In the genomic region with DNA sequence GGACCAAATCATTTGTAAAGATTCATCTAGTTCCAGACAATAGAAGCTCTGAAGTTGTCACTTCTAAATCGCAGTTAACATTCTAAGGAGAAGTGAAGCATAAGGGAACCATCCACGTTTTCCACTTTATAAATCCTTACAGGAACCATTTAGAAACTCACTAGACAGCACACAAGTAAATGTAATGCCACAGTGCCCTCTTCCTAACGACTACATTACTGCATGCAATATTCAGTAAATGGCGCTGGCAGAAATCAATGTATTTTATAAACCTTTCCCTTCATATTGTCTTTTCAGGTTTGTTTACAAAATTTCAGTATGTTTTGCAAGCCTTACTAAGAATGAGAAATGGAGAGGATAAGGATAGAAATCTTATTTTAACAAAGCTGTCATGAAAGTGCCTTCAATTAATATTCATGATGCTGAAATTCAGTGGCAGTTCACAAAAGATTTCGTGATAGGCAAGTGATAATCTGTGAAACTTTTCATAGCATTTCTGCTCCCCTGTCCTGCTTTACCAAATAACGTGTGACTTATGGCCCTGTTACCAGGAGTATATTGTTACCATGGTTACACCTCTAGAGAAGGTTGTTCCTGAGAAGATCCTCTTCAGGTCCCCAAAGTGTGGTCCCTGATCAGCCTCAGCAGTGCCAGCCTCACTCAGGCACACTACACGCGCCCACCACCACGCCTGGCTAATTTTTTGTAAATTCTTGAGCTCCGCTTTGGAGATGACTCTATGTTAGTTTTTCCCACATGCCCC, we compare ENCODE assay signal across 8 cellular contexts. TPM values are rescaled to one million over a fixed set of nuclear protein-coding genes. Genes with fewer than 3 reads are reported as not detected.
DNase-seq lines count a peak whose midpoint lies in the region; ATAC-seq, FAIRE-seq and TF ChIP-seq lines count a peak whose summit lies in the region.

No MANE protein-coding gene starts in this region.

- H2BK12ac ChIP-seq in H1 (ENCODE audit: low read depth, low read length), result no peak overlapping the region

- DNase-seq in DMS53 treated with DMSO at 0.1 percent for 48 hours (lab: John Stamatoyannopoulos, UW; ENCODE audit: unreplicated experiment), result peak; percentile 41
- DNase-seq in LNCaP clone FGC (ENCODE audit: low read depth), result peak; percentile 42
- peak; percentile 47 for DNase-seq in SK-N-DZ (ENCODE audit: low spot score)
- no peak for DNase-seq in H1 (ENCODE audit: low read depth in 1 of 2, low spot score in 2 of 2)
- DNase-seq in mucosa of gallbladder (ENCODE audit: low spot score), result peak; percentile 20
- DNase-seq in T-helper 9 cell, result no peak

- no peak for TF ChIP-seq EP300 in H1 (IDR thresholded peaks at IDR 0.05; ENCODE audit: borderline replicate concordance in 1 of 2, low read depth in 2 of 2, low read length in 2 of 2)

- no peak for TF ChIP-seq POLR2A in H1 (IDR thresholded peaks at IDR 0.05; ENCODE audit: control extremely low read depth in 1 of 2, low read depth in 2 of 2, low read length in 2 of 2)

- H3K18ac ChIP-seq in H1 (ENCODE audit: extremely low read depth, low read length), result no peak overlapping the region

- no peak overlapping the region for H3K9ac ChIP-seq in H1 (replicated peaks in 1 of 4; ENCODE audit: extremely low read depth in 1 of 4, low read depth in 3 of 4, low read length in 3 of 4)

- H2BK120ac ChIP-seq in H1 (replicated peaks; ENCODE audit: low read depth, low read length), result no peak overlapping the region

- H2AK5ac ChIP-seq in H1 (ENCODE audit: low read depth, low read length), result no peak overlapping the region

- POLR2A ChIA-PET in H1 (lab: Charles Lee; ENCODE audit: partially characterized antibody), result interaction anchor here (0.6 to 1.9 kb wide), 3 partner anchors 55 to 258 kb away, joined by 3 to 5 read pairs (median 3); a partner anchor contains a TSS

- no peaks in the 10 kb centered on the region for H3K36me3 ChIP-seq in H1 (ENCODE audit: control insufficient read depth in 2 of 4, insufficient read depth in 4 of 4, low read length in 3 of 4)

- CTCF ChIA-PET in H1 (lab: Charles Lee; ENCODE audit: partially characterized antibody), result interaction anchor here (0.6 to 11.1 kb wide), 27 partner anchors 10 to 1446 kb away, joined by 3 to 119 read pairs (median 4); a partner anchor contains a TSS

- H3K23me2 ChIP-seq in H1 (ENCODE audit: low read depth, low read length), result no peaks in the 10 kb centered on the region

- no peak overlapping the region for H4K8ac ChIP-seq in H1 (ENCODE audit: extremely low read depth, insufficient read depth, low read length)

- H3K4me2 ChIP-seq in H1 (ENCODE audit: insufficient read depth in 1 of 2, low read depth in 2 of 2, low read length in 2 of 2), result no peak overlapping the region

- H3K79me2 ChIP-seq in H1 (ENCODE audit: control insufficient read depth in 1 of 2, insufficient read depth in 2 of 2, low read length in 2 of 2), result no peaks in the 10 kb centered on the region

- no peak overlapping the region for H4K91ac ChIP-seq in H1 (replicated peaks; ENCODE audit: insufficient read length, low read length)

- H3K4me1 ChIP-seq in H1 (replicated peaks in 1 of 4; ENCODE audit: control insufficient read depth in 3 of 4, insufficient read depth in 4 of 4, low read length in 3 of 4), result no peaks in the 10 kb centered on the region

- FAIRE-seq in H1 (lab: Jason Lieb, UNC), result no peak

- H3K27me3 ChIP-seq in H1 (replicated peaks in 1 of 4; ENCODE audit: control insufficient read depth in 3 of 4, extremely low read depth in 1 of 4, insufficient read depth in 3 of 4, low read length in 3 of 4), result no peaks in the 10 kb centered on the region

- no peak overlapping the region for H2BK20ac ChIP-seq in H1 (ENCODE audit: low read length)

- no peaks in the 10 kb centered on the region for H4K20me1 ChIP-seq in H1 (replicated peaks in 1 of 2; ENCODE audit: control insufficient read depth in 1 of 2, insufficient read depth in 2 of 2, low read length in 2 of 2)

- peak; percentile 47 for ATAC-seq in GM21423 (IDR thresholded peaks at IDR 0.05; ENCODE audit: unreplicated experiment)
- ATAC-seq in HG03196 (IDR thresholded peaks at IDR 0.05; ENCODE audit: unreplicated experiment), result no peak

- peak; percentile 90 for TF ChIP-seq CTCF in LNCaP clone FGC (IDR thresholded peaks at IDR 0.05; ENCODE audit: control insufficient read depth, extremely low read depth, insufficient read depth)
- peak in 2 of 3 experiments; percentile 48 to 67; a peak in 2 of 4 replicates for TF ChIP-seq CTCF in H1 (IDR thresholded peaks at IDR 0.05; ENCODE audit: control extremely low read depth in 1 of 3, insufficient read depth in 1 of 3, low read depth in 1 of 3, low read length in 3 of 3)

- no peak overlapping the region for H3K27ac ChIP-seq in H1 (ENCODE audit: low read depth, low read length)

- H2AFZ ChIP-seq in H1 (ENCODE audit: low read length), result no peak overlapping the region

- H3K79me1 ChIP-seq in H1 (ENCODE audit: low read depth, low read length), result no peaks in the 10 kb centered on the region

- WGBS in H1 (ENCODE audit: extremely low coverage in 1 of 2, insufficient coverage in 1 of 2, insufficient read length in 1 of 2, insufficient replicate concordance in 2 of 2, low coverage in 1 of 2, low lambda C conversion rate in 2 of 2, missing lambda C conversion rate in 1 of 2), 2 experiments, result 62% methylated on average over 10 of the region's 10 CpGs; no CpG with 5 or more reads in 1 of the 2 experiments

- H3K14ac ChIP-seq in H1 (ENCODE audit: insufficient read length), result no peak overlapping the region

- no peak overlapping the region for H4K5ac ChIP-seq in H1 (ENCODE audit: insufficient read length, low read depth, low read length)

- peak; percentile 76 to 81 for TF ChIP-seq RAD21 in H1 (IDR thresholded peaks at IDR 0.05 in 1 of 2, conservative IDR thresholded peaks at IDR 0.05 in 1 of 2; ENCODE audit: low read depth in 2 of 2, low read length in 2 of 2)

- H3K4me3 ChIP-seq in LNCaP clone FGC (ENCODE audit: low read depth, low read length) (no peak overlapping the region), H1 (ENCODE audit: extremely low read depth in 1 of 4, insufficient read depth in 2 of 4, low read depth in 3 of 4, low read length in 4 of 4) (no peak overlapping the region)

- no peak overlapping the region for H3K4ac ChIP-seq in H1 (replicated peaks; ENCODE audit: insufficient read length, low read depth, low read length)

- no peaks in the 10 kb centered on the region for H3K9me3 ChIP-seq in H1 (ENCODE audit: insufficient read depth in 2 of 2, low read depth in 1 of 2, low read length in 1 of 2)

- H3K56ac ChIP-seq in H1 (replicated peaks; ENCODE audit: insufficient read length, low read depth, low read length), result no peak overlapping the region

- H2BK5ac ChIP-seq in H1 (ENCODE audit: low read depth, low read length), result no peak overlapping the region

- H2BK15ac ChIP-seq in H1 (ENCODE audit: low read length), result no peak overlapping the region

- H3K23ac ChIP-seq in H1 (ENCODE audit: insufficient read length), result no peak overlapping the region

TF ChIP-seq in H1, 55 proteins besides CTCF, POLR2A, EP300 and RAD21:
- TF ChIP-seq GABPA (IDR thresholded peaks at IDR 0.05; ENCODE audit: borderline replicate concordance, insufficient read depth, low read length), result no peak
TF ChIP-seq in H1: peak in this region for 0.

RNA-seq across cellular contexts. Expression of a gene that starts 54.2 kb away (rescaled TPM):
- polyA plus RNA-seq in SK-N-DZ (2014; cell fraction: cytosol; rRNA removed), result 31.1 and 54.4 TPM in 2 replicates
- polyA plus RNA-seq in SK-N-DZ (2014; cell fraction: nucleus; rRNA removed), result 40.8 and 43.4 TPM in 2 replicates
- 64.2 and 67.3 TPM in 2 replicates for total RNA-seq in H1 (2021; fragmentation: NEBNext Ultra II Directional; extraction: Animal tissue kit (Norgen Biotek cat#: 25700))
- polyA plus RNA-seq in H1 (2011; rRNA removed), result 5.7 and 8.0 TPM in 2 replicates
- polyA plus RNA-seq in H1 (2011; cell fraction: cytosol; rRNA removed), result 24.0 TPM
- 6.7 TPM for polyA plus RNA-seq in H1 (2011; cell fraction: nucleus; rRNA removed)
- polyA plus RNA-seq in H1 (2012, experiment 1 of 2), result 46.9 to 68.4 TPM (median 58.2 TPM) in 4 replicates
- 17.2 TPM for polyA plus RNA-seq in H1 (2012, experiment 2 of 2)
- 110 TPM for polyA plus RNA-seq in H1 (2013, experiment 1 of 2)
- 108 TPM for polyA plus RNA-seq in H1 (2013, experiment 2 of 2)
- 15.9 and 19.6 TPM in 2 replicates for polyA minus RNA-seq in H1 (2011; rRNA and poly(A)+ RNA removed)
- 35.2 TPM for polyA minus RNA-seq in H1 (2011; cell fraction: cytosol; rRNA and poly(A)+ RNA removed)
- 106 TPM for polyA minus RNA-seq in H1 (2011; cell fraction: nucleus; rRNA and poly(A)+ RNA removed)
- total RNA-seq in mucosa of gallbladder, result 13.9 TPM

Comparison
In these comparisons a context has a peak if more than half of its experiments do, and no peak if none do; other contexts are left out.
1. DNase-seq: peak in DMS53 treated with DMSO at 0.1 percent for 48 hours (single experiment), LNCaP clone FGC (single experiment), SK-N-DZ (single experiment) and mucosa of gallbladder (single experiment); none in H1 (0 of 2) and T-helper 9 cell (single experiment).